In genomic region chr2:201071305-201072200, GRCh38 we compare ENCODE assay signal across 8 cellular contexts. TPM values are rescaled to one million over a fixed set of nuclear protein-coding genes. Genes with fewer than 3 reads are reported as not detected.
DNase-seq lines count a peak whose midpoint lies in the region; ATAC-seq, FAIRE-seq and TF ChIP-seq lines count a peak whose summit lies in the region.

Gene HYCC2, minus strand, starts transcription at chr2:201071671. Its CDS starts 47,662 bp downstream, at chr2:201024009.
Gene NDUFB3, plus strand, starts transcription at chr2:201072001. Its CDS starts 6,882 bp downstream, at chr2:201078883.

- peak; percentile 100 for FAIRE-seq in GM12891 (lab: Jason Lieb, UNC)

- peak within 1 kb of the TSS; percentile 82 to 99 (median 92) for H3K27ac ChIP-seq in heart left ventricle

- peak; percentile 99 for ATAC-seq in HG02840 (IDR thresholded peaks at IDR 0.05; ENCODE audit: low FRiP score, unreplicated experiment)
- ATAC-seq in heart left ventricle, result peak; percentile 99 to 100 (median 100)

- intact Hi-C loops in heart left ventricle (cut with DNase I), result loop anchor here in 8 of 10 donors (1.0 to 10.0 kb wide), 17 partner anchors 41 to 359 kb away; partner anchors contain the start of genes CFLAR (in 5 of the 8) and ORC2 (in 5 of the 8)

- H3K27me3 ChIP-seq in adipocyte (replicated peaks; ENCODE audit: control insufficient read depth, insufficient read depth, low read length), result no peaks in the 10 kb centered on the region
- H3K27me3 ChIP-seq in heart left ventricle, result no peaks in the 10 kb centered on the region

- peaks cover 35% of the 10 kb centered on the region for H3K4me1 Mint-ChIP-seq in type B pancreatic cell (ENCODE audit: unreplicated experiment)

- H3K27ac Mint-ChIP-seq in type B pancreatic cell, result peak within 1 kb of the TSS; percentile 97

- H3K36me3 Mint-ChIP-seq in type B pancreatic cell, result peaks cover 4% of the 10 kb centered on the region

- DNase-seq in GM12891 (ENCODE audit: insufficient read length, low spot score) (peak; percentile 74), NCI-H1436 (lab: John Stamatoyannopoulos, UW) (peak; percentile 90), T follicular helper cell (ENCODE audit: low read depth) (peak; percentile 91), adipocyte (ENCODE audit: low read depth) (peak; percentile 96), heart left ventricle (peak; percentile 91 to 93 (median 92)), pons (ENCODE audit: low spot score) (peak; percentile 95), type B pancreatic cell (ENCODE audit: extremely low spot score, unreplicated experiment) (peak; percentile 91)

- no peaks in the 10 kb centered on the region for H3K9me3 ChIP-seq in adipocyte (ENCODE audit: control insufficient read depth, low read length)
- no peaks in the 10 kb centered on the region for H3K9me3 ChIP-seq in heart left ventricle

- no peaks in the 10 kb centered on the region for H3K36me3 ChIP-seq in adipocyte (ENCODE audit: control insufficient read depth, insufficient read depth, low read length, severe bottlenecking)
- no peaks in the 10 kb centered on the region for H3K36me3 ChIP-seq in heart left ventricle

- no peaks in the 10 kb centered on the region for H3K27me3 Mint-ChIP-seq in type B pancreatic cell

- H3K4me3 Mint-ChIP-seq in type B pancreatic cell, result peak within 1 kb of the TSS; percentile 100

- H3K4me3 ChIP-seq in adipocyte (ENCODE audit: low read length) (peak within 1 kb of the TSS; percentile 99), heart left ventricle (peak within 1 kb of the TSS; percentile 70 to 98 (median 90))

- peak within 1 kb of the TSS; percentile 99 for H3K9ac ChIP-seq in adipocyte (ENCODE audit: low read length)

- H3K4me1 ChIP-seq in adipocyte (ENCODE audit: control insufficient read depth, insufficient read depth, low read length) (peaks cover 45% of the 10 kb centered on the region), heart left ventricle (peaks cover 5 to 67% (median 43%) of the 10 kb centered on the region in 12 donors)

- peak; percentile 84 for TF ChIP-seq POLR2A in GM12891 (IDR thresholded peaks at IDR 0.05; ENCODE audit: low read depth, low read length)
- peak in 1 of 2 donors; percentile 65 for TF ChIP-seq POLR2A in heart left ventricle (IDR thresholded peaks at IDR 0.05)

- WGBS in heart left ventricle, 4 donors, result 0 to 1% (median 0%) methylated on average over 48 of the region's 48 CpGs

- TF ChIP-seq CTCF in heart left ventricle (IDR thresholded peaks at IDR 0.05) (peak in 11 of 12 donors; percentile 15 to 58 (median 44)), type B pancreatic cell (conservative IDR thresholded peaks at IDR 0.05) (peak; percentile 29)

- H3K9me3 Mint-ChIP-seq in type B pancreatic cell, result no peaks in the 10 kb centered on the region

TF ChIP-seq in GM12891, 5 proteins besides CTCF, POLR2A, EP300 and RAD21:
- TF ChIP-seq PAX5 (IDR thresholded peaks at IDR 0.05; ENCODE audit: insufficient read depth, low read length, severe bottlenecking), result no peak
- TF ChIP-seq POU2F2 (IDR thresholded peaks at IDR 0.05; ENCODE audit: low read depth, low read length), result peak; percentile 67; the same call in 1 of the 2 replicates
- no peak for TF ChIP-seq SPI1 (IDR thresholded peaks at IDR 0.05; ENCODE audit: low read depth, low read length)
- peak; percentile 95 for TF ChIP-seq TAF1 (IDR thresholded peaks at IDR 0.05; ENCODE audit: low read depth, low read length)
- TF ChIP-seq POLR2AphosphoS5 (IDR thresholded peaks at IDR 0.05; ENCODE audit: low read depth, low read length), result peak; percentile 79

RNA-seq across cellular contexts. Expression of gene HYCC2, which starts in this region (rescaled TPM):
- polyA plus RNA-seq in GM12891 (2012; ENCODE audit: low read depth, missing spikeins), result 3.0 TPM
- total RNA-seq in heart left ventricle, result 10 to 100 TPM in 5 of 9 donors, 1 to 10 TPM in 4; 5.8 to 16.3 (median 12.1) TPM
- 1 to 10 TPM; 3.7 to 5.5 TPM for polyA plus RNA-seq in heart left ventricle
- 17.9 and 19.6 TPM in 2 replicates for total RNA-seq in type B pancreatic cell (ENCODE audit: low replicate concordance)

RNA-seq across cellular contexts. Expression of gene NDUFB3, which starts in this region (rescaled TPM):
- polyA plus RNA-seq in GM12891 (2012; ENCODE audit: low read depth, missing spikeins), result 149 TPM
- 100 to 1,000 TPM; 197 to 496 (median 348) TPM for total RNA-seq in heart left ventricle
- polyA plus RNA-seq in heart left ventricle, result 100 to 1,000 TPM; 210 to 424 TPM
- total RNA-seq in type B pancreatic cell (ENCODE audit: low replicate concordance), result 101 TPM in 2 replicates

Comparison
In these comparisons a context has a peak if more than half of its experiments do, and no peak if none do; other contexts are left out.
1. Peak in every context shown above with its lines: DNase-seq, ATAC-seq, H3K4me3 ChIP-seq and H3K27ac ChIP-seq.